2 cellular contexts compared by ENCODE assay signal in genomic region chr12:93178154-93178878, GRCh38.
A peak's percentile ranks its signal among the peaks of the same experiment; 100 is the strongest.
TF ChIP-seq lines count a peak whose summit lies in the region.

No MANE protein-coding gene starts in this region.

TF ChIP-seq in K562, 482 proteins besides CTCF, POLR2A, EP300 and RAD21 (continues in another document):
- TF ChIP-seq MIER1 (IDR thresholded peaks at IDR 0.05; ENCODE audit: low read depth), result peak; percentile 35; the same call in 1 of the 2 replicates
- TF ChIP-seq RCOR1 (IDR thresholded peaks at IDR 0.05; ENCODE audit: borderline replicate concordance in 1 of 2, low read depth in 2 of 2, low read length in 2 of 2), result peak in 1 of 2 experiments; percentile 15; a peak in 1 of 4 replicates
- no peak for TF ChIP-seq CEBPB (tag; IDR thresholded peaks at IDR 0.05)
- TF ChIP-seq ZNF121 (CRISPR knock-in tag; conservative IDR thresholded peaks at IDR 0.05), result no peak
- TF ChIP-seq MAZ (CRISPR knock-in tag; conservative IDR thresholded peaks at IDR 0.05 in 1 of 2, IDR thresholded peaks at IDR 0.05 in 1 of 2), result 0 out of 4 replicates have a peak, but pooled peaks of 1 of the 2 experiments have one; percentile 8
- TF ChIP-seq ZNF277 (CRISPR knock-in tag; IDR thresholded peaks at IDR 0.05; ENCODE audit: borderline replicate concordance), result no peak
- TF ChIP-seq EZH2 (IDR thresholded peaks at IDR 0.05; ENCODE audit: borderline replicate concordance, low read depth, low read length), result no peak
- peak; percentile 82; the same call in 1 of the 2 replicates for TF ChIP-seq ZNF24 (IDR thresholded peaks at IDR 0.05)
- no peak for TF ChIP-seq ZNF830 (CRISPR knock-in tag; IDR thresholded peaks at IDR 0.05)
- TF ChIP-seq ARNT (IDR thresholded peaks at IDR 0.05), result peak in 1 of 2 experiments; percentile 8; a peak in 1 of 4 replicates
- TF ChIP-seq ZNF146 (CRISPR knock-in tag; IDR thresholded peaks at IDR 0.05; ENCODE audit: unreplicated experiment), result peak; percentile 88
- peak; percentile 88 for TF ChIP-seq ADNP (tag; IDR thresholded peaks at IDR 0.05)
- TF ChIP-seq JUN (IDR thresholded peaks at IDR 0.05; ENCODE audit: borderline replicate concordance, low read depth, low read length), result 0 out of 2 replicates have a peak, but pooled peaks have one; percentile 16
- no peak for TF ChIP-seq JUN (CRISPR knock-in tag; IDR thresholded peaks at IDR 0.05; ENCODE audit: borderline replicate concordance)
- TF ChIP-seq HLTF (IDR thresholded peaks at IDR 0.05), result peak; percentile 100
- TF ChIP-seq FOSL1 (tag; conservative IDR thresholded peaks at IDR 0.05), result peak; percentile 45; the same call in 1 of the 2 replicates
- 0 out of 2 replicates have a peak, but pooled peaks have one; percentile 13 for TF ChIP-seq KLF13 (tag; IDR thresholded peaks at IDR 0.05; ENCODE audit: borderline replicate concordance, low read depth)
- TF ChIP-seq RBM25 (IDR thresholded peaks at IDR 0.05; ENCODE audit: low read depth, low read length, severe bottlenecking), result peak; percentile 94
- TF ChIP-seq ZNF280A (IDR thresholded peaks at IDR 0.05; ENCODE audit: low read depth, partially characterized antibody), result peak; percentile 62
- peak; percentile 50; the same call in 1 of the 2 replicates for TF ChIP-seq BCOR (IDR thresholded peaks at IDR 0.05)
- TF ChIP-seq TOE1 (IDR thresholded peaks at IDR 0.05; ENCODE audit: borderline replicate concordance), result 0 out of 2 replicates have a peak, but pooled peaks have one; percentile 36
- no peak for TF ChIP-seq TOE1 (CRISPR knock-in tag; IDR thresholded peaks at IDR 0.05; ENCODE audit: borderline replicate concordance, low read depth)
- peak; percentile 96 for TF ChIP-seq ZNF280B (CRISPR knock-in tag; IDR thresholded peaks at IDR 0.05)
- no peak for TF ChIP-seq HMBOX1 (IDR thresholded peaks at IDR 0.05)
- peak; percentile 91 for TF ChIP-seq CHAMP1 (IDR thresholded peaks at IDR 0.05)
- TF ChIP-seq TCF7L2 (IDR thresholded peaks at IDR 0.05; ENCODE audit: low read depth, low read length), result no peak

TF ChIP-seq in HepG2, 621 proteins besides CTCF, POLR2A, EP300 and RAD21:
- peak; percentile 99 for TF ChIP-seq ZNF850 (CRISPR knock-in tag; conservative IDR thresholded peaks at IDR 0.05)
- TF ChIP-seq NFYB (CRISPR knock-in tag; IDR thresholded peaks at IDR 0.05), result no peak
